Comparison of ENCODE assay signal across 8 cellular contexts in the genomic region with DNA sequence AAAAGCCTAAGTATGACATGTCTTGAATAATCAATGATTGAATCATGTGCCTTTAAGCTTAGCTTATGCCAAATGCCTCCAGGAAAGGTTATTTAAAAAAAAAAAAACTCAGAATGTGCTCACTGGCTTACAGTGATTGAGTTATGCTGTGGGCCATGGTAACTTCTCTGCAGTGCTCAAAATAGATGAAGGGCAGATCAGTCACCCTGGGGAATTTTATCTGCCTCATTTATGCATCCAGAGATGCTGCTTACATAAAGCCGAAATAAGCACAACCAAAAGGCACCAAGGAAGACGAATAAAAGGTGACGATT.
DNase-seq lines count a peak whose midpoint lies in the region; ATAC-seq and TF ChIP-seq lines count a peak whose summit lies in the region.

No MANE protein-coding gene starts in this region.

- H3K4me1 ChIP-seq in left ventricle myocardium inferior (peaks cover 48% of the 10 kb centered on the region), subcutaneous abdominal adipose tissue (ENCODE audit: control insufficient read depth in 5 of 5, insufficient read depth in 5 of 5, low read length in 5 of 5) (peaks cover 6 to 73% (median 51%) of the 10 kb centered on the region in 5 donors), body of pancreas (peaks cover 5% of the 10 kb centered on the region)

- H3K9me3 Mint-ChIP-seq in activated CD4-positive, alpha-beta T cell treated with anti-CD3 and anti-CD28 coated beads, Interleukin-2, amount 10 ng/mL, durations not matched to agents 7 days and 5 days = peaks cover 8% of the 10 kb centered on the region

- H3K9me3 ChIP-seq in SK-N-MC (ENCODE audit: low read depth, low read length) (no peaks in the 10 kb centered on the region), left ventricle myocardium inferior (replicated peaks) (no peaks in the 10 kb centered on the region), subcutaneous abdominal adipose tissue (ENCODE audit: control insufficient read depth in 5 of 5, low read length in 5 of 5) (no peaks in the 10 kb centered on the region), body of pancreas (no peaks in the 10 kb centered on the region)

- H3K27ac ChIP-seq in SK-N-MC (0 out of 2 replicates have a peak overlapping the region, but pooled peaks have one; percentile 35), left ventricle myocardium inferior (replicated peaks) (peak overlapping the region; percentile 54), subcutaneous abdominal adipose tissue (ENCODE audit: low read depth, low read length) (peak overlapping the region; percentile 70), body of pancreas (no peak overlapping the region)

- DNase-seq in activated CD4-positive, alpha-beta T cell treated with anti-CD3 and anti-CD28 coated beads, Interleukin-2, amount 10 ng/mL, durations not matched to agents 7 days and 5 days = no peak
- DNase-seq in activated CD4-positive, alpha-beta T cell treated with anti-CD3 and anti-CD28 coated beads, Interleukin-2, amount 50 U/mL, for 4 hours = no peak
- DNase-seq in SK-N-MC (ENCODE audit: low read depth, low spot score) (no peak), left ventricle myocardium inferior (no peak), sciatic nerve (ENCODE audit: low spot score) (no peak), body of pancreas (no peak), HCEC 1CT (no peak)

- H3K4me3 Mint-ChIP-seq in activated CD4-positive, alpha-beta T cell treated with anti-CD3 and anti-CD28 coated beads, Interleukin-2, amount 10 ng/mL, durations not matched to agents 7 days and 5 days = peak overlapping the region; percentile 67

- no peak for TF ChIP-seq POLR2A in body of pancreas (IDR thresholded peaks at IDR 0.05)

- H3K27ac Mint-ChIP-seq in activated CD4-positive, alpha-beta T cell treated with anti-CD3 and anti-CD28 coated beads, Interleukin-2, amount 10 ng/mL, durations not matched to agents 7 days and 5 days = peak overlapping the region; percentile 95

- 47 to 74% methylated on average over 3 of the region's 3 CpGs for WGBS in body of pancreas, 2 donors

- TF ChIP-seq CTCF in left ventricle myocardium inferior (IDR thresholded peaks at IDR 0.05; ENCODE audit: borderline replicate concordance) (no peak), body of pancreas (IDR thresholded peaks at IDR 0.05) (no peak)

- H3K36me3 ChIP-seq in SK-N-MC (ENCODE audit: insufficient read depth, low read length) (no peaks in the 10 kb centered on the region), left ventricle myocardium inferior (no peaks in the 10 kb centered on the region), subcutaneous abdominal adipose tissue (ENCODE audit: control insufficient read depth in 5 of 5, insufficient read depth in 5 of 5, low read length in 5 of 5) (no peaks in the 10 kb centered on the region), body of pancreas (replicated peaks in 1 of 2; ENCODE audit: insufficient read depth in 1 of 2, low read depth in 2 of 2) (no peaks in the 10 kb centered on the region)

- H3K36me3 Mint-ChIP-seq in activated CD4-positive, alpha-beta T cell treated with anti-CD3 and anti-CD28 coated beads, Interleukin-2, amount 10 ng/mL, durations not matched to agents 7 days and 5 days (ENCODE audit: low read depth) = peaks cover 23% of the 10 kb centered on the region

- H3K27me3 Mint-ChIP-seq in activated CD4-positive, alpha-beta T cell treated with anti-CD3 and anti-CD28 coated beads, Interleukin-2, amount 10 ng/mL, durations not matched to agents 7 days and 5 days = no peaks in the 10 kb centered on the region

- H3K27me3 ChIP-seq in left ventricle myocardium inferior (ENCODE audit: low read depth) = no peaks in the 10 kb centered on the region
- H3K27me3 ChIP-seq in subcutaneous abdominal adipose tissue (ENCODE audit: control insufficient read depth in 5 of 5, insufficient read depth in 4 of 5, low read length in 5 of 5) = no peaks in the 10 kb centered on the region
- H3K27me3 ChIP-seq in body of pancreas = no peaks in the 10 kb centered on the region

- H3K9ac ChIP-seq in SK-N-MC (ENCODE audit: insufficient read length) (no peak overlapping the region), subcutaneous abdominal adipose tissue (ENCODE audit: low read length in 5 of 5) (peak overlapping the region in 1 of 5 donors; percentile 27)

- POLR2A ChIA-PET in activated CD4-positive, alpha-beta T cell treated with anti-CD3 and anti-CD28 coated beads, Interleukin-2, amount 10 ng/mL, durations not matched to agents 7 days and 5 days (lab: Charles Lee) = no interaction called here

- no peak for ATAC-seq in sciatic nerve
- ATAC-seq in body of pancreas = no peak

- CTCF ChIA-PET in activated CD4-positive, alpha-beta T cell treated with anti-CD3 and anti-CD28 coated beads, Interleukin-2, amount 10 ng/mL, durations not matched to agents 7 days and 5 days (lab: Charles Lee) = no interaction called here

- intact Hi-C loops in left ventricle myocardium inferior (cut with micrococcal nuclease) (loop anchor here (10.0 kb wide), 3 partner anchors 46 to 354 kb away; a partner anchor contains a TSS), sciatic nerve (cut with DNase I) (no loop called here), body of pancreas (cut with DNase I) (no loop called here)

- H3K4me3 ChIP-seq in SK-N-MC = peak overlapping the region; percentile 75
- H3K4me3 ChIP-seq in left ventricle myocardium inferior = peak overlapping the region; percentile 15
- peak overlapping the region in 3 of 5 donors; percentile 4 to 34 (median 30) for H3K4me3 ChIP-seq in subcutaneous abdominal adipose tissue (ENCODE audit: low read depth in 1 of 5, low read length in 5 of 5)
- H3K4me3 ChIP-seq in body of pancreas = no peak overlapping the region

- peaks cover 93% of the 10 kb centered on the region for H3K4me1 Mint-ChIP-seq in activated CD4-positive, alpha-beta T cell treated with anti-CD3 and anti-CD28 coated beads, Interleukin-2, amount 10 ng/mL, durations not matched to agents 7 days and 5 days

Comparison
In these comparisons a context has a peak if more than half of its experiments do, and no peak if none do; other contexts are left out.
1. H3K27ac ChIP-seq: peak in SK-N-MC (single experiment), left ventricle myocardium inferior (single experiment) and subcutaneous abdominal adipose tissue (single experiment); none in body of pancreas (0 of 4).
2. H3K4me3 ChIP-seq: peak in SK-N-MC (single experiment), left ventricle myocardium inferior (single experiment) and subcutaneous abdominal adipose tissue (3 of 5); none in body of pancreas (0 of 2).